In genomic region chr5:21919417-21920022, GRCh38 we compare ENCODE assay signal across 8 cellular contexts.
DNase-seq lines count a peak whose midpoint lies in the region; ATAC-seq, FAIRE-seq and TF ChIP-seq lines count a peak whose summit lies in the region.

No MANE protein-coding gene starts in this region.

- no peaks in the 10 kb centered on the region for H3K36me3 Mint-ChIP-seq in Caco-2 (ENCODE audit: insufficient read depth, unreplicated experiment)
- H3K36me3 Mint-ChIP-seq in activated CD8-positive, alpha-beta T cell treated with anti-CD3 and anti-CD28 coated beads for 36 hours (ENCODE audit: low read depth), result no peaks in the 10 kb centered on the region

- FAIRE-seq in GM19239 (lab: Jason Lieb, UNC), result peak; percentile 85

- intact Hi-C loops in Caco-2 (cut with micrococcal nuclease; ENCODE audit: unreplicated experiment) (no loop called here), ascending aorta (cut with DNase I) (no loop called here)
- intact Hi-C loops in activated CD8-positive, alpha-beta T cell treated with anti-CD3 and anti-CD28 coated beads for 36 hours (cut with micrococcal nuclease), result no loop called here

- H3K4me3 Mint-ChIP-seq in Caco-2 (ENCODE audit: unreplicated experiment), result no peak overlapping the region
- H3K4me3 Mint-ChIP-seq in activated CD8-positive, alpha-beta T cell treated with anti-CD3 and anti-CD28 coated beads for 36 hours, result no peak overlapping the region

- no peaks in the 10 kb centered on the region for H3K4me1 Mint-ChIP-seq in Caco-2 (ENCODE audit: low read depth, unreplicated experiment)
- H3K4me1 Mint-ChIP-seq in activated CD8-positive, alpha-beta T cell treated with anti-CD3 and anti-CD28 coated beads for 36 hours (ENCODE audit: low read depth), result no peaks in the 10 kb centered on the region

- peaks cover 6% of the 10 kb centered on the region for H3K27me3 Mint-ChIP-seq in Caco-2 (ENCODE audit: insufficient read depth, unreplicated experiment)
- no peaks in the 10 kb centered on the region for H3K27me3 Mint-ChIP-seq in activated CD8-positive, alpha-beta T cell treated with anti-CD3 and anti-CD28 coated beads for 36 hours

- peak; percentile 96 for ATAC-seq in HG03095 (IDR thresholded peaks at IDR 0.05; ENCODE audit: unreplicated experiment)
- ATAC-seq in activated CD8-positive, alpha-beta T cell treated with anti-CD3 and anti-CD28 coated beads for 36 hours, result no peak

- H3K27ac Mint-ChIP-seq in Caco-2 (ENCODE audit: unreplicated experiment), result no peak overlapping the region
- H3K27ac Mint-ChIP-seq in activated CD8-positive, alpha-beta T cell treated with anti-CD3 and anti-CD28 coated beads for 36 hours, result no peak overlapping the region

- CTCF ChIA-PET in Caco-2 (lab: Charles Lee), result no interaction called here
- CTCF ChIA-PET in activated CD8-positive, alpha-beta T cell treated with anti-CD3 and anti-CD28 coated beads for 36 hours (lab: Charles Lee), result no interaction called here

- H3K9me3 ChIP-seq in Caco-2 (no peaks in the 10 kb centered on the region), ascending aorta (no peaks in the 10 kb centered on the region)

- no peaks in the 10 kb centered on the region for H3K9me3 Mint-ChIP-seq in Caco-2 (ENCODE audit: unreplicated experiment)
- H3K9me3 Mint-ChIP-seq in activated CD8-positive, alpha-beta T cell treated with anti-CD3 and anti-CD28 coated beads for 36 hours, result no peaks in the 10 kb centered on the region

- no peaks in the 10 kb centered on the region for H3K27me3 ChIP-seq in Caco-2 (replicated peaks; ENCODE audit: control insufficient read depth, insufficient read depth, low read length)
- no peaks in the 10 kb centered on the region for H3K27me3 ChIP-seq in ascending aorta

- H3K4me1 ChIP-seq in Caco-2 (no peaks in the 10 kb centered on the region), ascending aorta (no peaks in the 10 kb centered on the region)

- no peak overlapping the region for H3K4me3 ChIP-seq in Caco-2 (ENCODE audit: low read depth, low read length)
- no peak overlapping the region for H3K4me3 ChIP-seq in ascending aorta

- peak in 1 of 2 experiments; percentile 49 for DNase-seq in Caco-2
- DNase-seq in GM19239 (ENCODE audit: insufficient read length, low spot score), result peak; percentile 15
- DNase-seq in NCI-H2081 treated with DMSO at 0.1 percent for 48 hours (lab: John Stamatoyannopoulos, UW), result peak; percentile 83
- DNase-seq in activated CD8-positive, alpha-beta T cell treated with anti-CD3 and anti-CD28 coated beads for 36 hours, result peak; percentile 2
- DNase-seq in islet precursor cell, result peak; percentile 66
- DNase-seq in ascending aorta (ENCODE audit: low spot score in 2 of 2), result no peak
- no peak for DNase-seq in stimulated activated CD4-positive, alpha-beta T cell treated with anti-CD3 and anti-CD28 coated beads, Interleukin-12 subunit alpha, Interleukin-12 subunit beta, amount 100 ng/mL, for 4 hours

- no TSS peak for BruUV-seq in Caco-2 (replicated peaks; lab: Mats Ljungman, UMichigan)

- H3K36me3 ChIP-seq in Caco-2 (ENCODE audit: control insufficient read depth, insufficient read depth, low read length) (no peaks in the 10 kb centered on the region), ascending aorta (no peaks in the 10 kb centered on the region)

- TF ChIP-seq CTCF in Caco-2 (IDR thresholded peaks at IDR 0.05; ENCODE audit: insufficient read depth in 1 of 2, low read depth in 1 of 2, low read length in 1 of 2, severe bottlenecking in 1 of 2, unreplicated experiment in 1 of 2) (peak; percentile 59 to 63), ascending aorta (IDR thresholded peaks at IDR 0.05) (peak in 1 of 3 experiments; percentile 34)
- TF ChIP-seq CTCF in activated CD8-positive, alpha-beta T cell treated with anti-CD3 and anti-CD28 coated beads for 36 hours (IDR thresholded peaks at IDR 0.05), result peak; percentile 44

- no peak overlapping the region for H3K27ac ChIP-seq in ascending aorta

- POLR2A ChIA-PET in Caco-2 (lab: Charles Lee), result no interaction called here
- POLR2A ChIA-PET in activated CD8-positive, alpha-beta T cell treated with anti-CD3 and anti-CD28 coated beads for 36 hours (lab: Charles Lee), result no interaction called here

Comparison
In these comparisons a context has a peak if more than half of its experiments do, and no peak if none do; other contexts are left out.
1. DNase-seq: peak in GM19239 (single experiment), NCI-H2081 treated with DMSO at 0.1 percent for 48 hours (single experiment), activated CD8-positive, alpha-beta T cell treated with anti-CD3 and anti-CD28 coated beads for 36 hours (single experiment) and islet precursor cell (single experiment); none in ascending aorta (0 of 2) and stimulated activated CD4-positive, alpha-beta T cell treated with anti-CD3 and anti-CD28 coated beads, Interleukin-12 subunit alpha, Interleukin-12 subunit beta, amount 100 ng/mL, for 4 hours (single experiment).